ENCODE assay signal across 21 cellular contexts in the genomic region with DNA sequence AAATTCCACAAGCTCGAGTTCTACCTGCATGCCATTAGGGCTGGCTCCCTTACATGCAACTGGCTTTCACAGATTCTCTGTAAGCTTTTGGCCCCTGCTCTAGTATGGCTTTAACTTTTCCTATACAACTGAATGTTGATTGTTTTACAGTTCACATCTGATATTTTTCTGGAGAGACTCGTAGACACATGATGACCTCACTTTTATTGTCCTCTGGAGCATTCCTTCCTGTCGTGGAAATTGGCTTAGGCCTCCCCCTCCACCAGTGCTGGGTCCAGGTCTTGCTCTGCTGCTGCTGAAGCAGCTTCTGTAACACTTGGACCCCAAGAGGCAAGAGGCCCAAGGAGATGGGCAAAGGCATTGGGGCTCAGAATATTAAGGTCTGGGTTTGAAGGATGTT.
"Had no signal": no experiment of that assay in that cellular context is flagged by ENCODE, and none has a peak within 500 bp of the region (broad histone marks: within the 10 kb centered on the region; RNA-seq: fewer than 3 reads in every experiment).

No MANE protein-coding gene starts in this region.

- H3K36me3 Mint-ChIP-seq: neural progenitor cell; stimulated activated naive B cell treated with anti-CD40 and anti-IgM and Interleukin-4, amounts not matched to agents 10 μg/mL and 1 μg/mL and 100 μg/mL, for 72 hours had no signal

- H3K9me3 Mint-ChIP-seq: activated CD8-positive, alpha-beta T cell treated with anti-CD3 and anti-CD28 coated beads for 36 hours had no signal

- H3K9me3 ChIP-seq: body of pancreas, left ventricle myocardium inferior, testis, vagina had no signal

- H3K27ac Mint-ChIP-seq: activated CD4-positive, alpha-beta T cell treated with anti-CD3 and anti-CD28 coated beads, Interleukin-2, amount 10 ng/mL, durations not matched to agents 24 days and 14 days; activated CD8-positive, alpha-beta T cell treated with anti-CD3 and anti-CD28 coated beads for 36 hours; activated naive CD4-positive, alpha-beta T cell treated with anti-CD3 and anti-CD28 coated beads, Interleukin-2, amount 50 U/mL, for 24 hours; activated T-helper 1 cell treated with anti-CD3 and anti-CD28 coated beads, Interleukin-12 subunit alpha, Interleukin-12 subunit beta, Interleukin-2, Interleukin-4 antibody, amounts not matched to agents 30 ng/mL and 10 ng/mL and 1 ng/mL, durations not matched to agents 14 hours and 24 hours and 36 hours; naive B cell; neural progenitor cell; stimulated activated naive B cell treated with anti-CD40 and anti-IgM and Interleukin-4, amounts not matched to agents 10 μg/mL and 1 μg/mL and 100 μg/mL, for 72 hours had no signal

- H3K36me3 ChIP-seq: cardiac muscle cell, heart right ventricle, left ventricle myocardium inferior, neural progenitor cell, vagina had no signal

- H3K27me3 ChIP-seq: body of pancreas, cardiac muscle cell, neural progenitor cell, testis, vagina had no signal

- H3K4me3 ChIP-seq: body of pancreas, cardiac muscle cell, heart right ventricle, left ventricle myocardium inferior, neural progenitor cell, testis, vagina had no signal

- H3K4me3 Mint-ChIP-seq: activated CD4-positive, alpha-beta T cell treated with anti-CD3 and anti-CD28 coated beads, Interleukin-2, amount 10 ng/mL, durations not matched to agents 24 days and 14 days; activated CD8-positive, alpha-beta T cell treated with anti-CD3 and anti-CD28 coated beads for 36 hours; activated naive CD4-positive, alpha-beta T cell treated with anti-CD3 and anti-CD28 coated beads, Interleukin-2, amount 50 U/mL, for 24 hours; activated T-helper 1 cell treated with anti-CD3 and anti-CD28 coated beads, Interleukin-12 subunit alpha, Interleukin-12 subunit beta, Interleukin-2, Interleukin-4 antibody, amounts not matched to agents 30 ng/mL and 10 ng/mL and 1 ng/mL, durations not matched to agents 14 hours and 24 hours and 36 hours; naive B cell; neural progenitor cell; stimulated activated naive B cell treated with anti-CD40 and anti-IgM and Interleukin-4, amounts not matched to agents 10 μg/mL and 1 μg/mL and 100 μg/mL, for 72 hours had no signal

- ATAC-seq: activated CD4-positive, CD25-positive, alpha-beta regulatory T cell treated with anti-CD3 and anti-CD28 coated beads, Interleukin-2, amount 50 U/mL, for 24 hours; activated CD8-positive, alpha-beta T cell treated with anti-CD3 and anti-CD28 coated beads for 36 hours; body of pancreas; heart right ventricle; stimulated activated naive B cell treated with anti-CD40 and anti-IgM and Interleukin-4, amounts not matched to agents 10 μg/mL and 1 μg/mL and 100 μg/mL, for 72 hours had no signal

- H3K4me1 ChIP-seq: vagina had no signal

- H3K4me2 ChIP-seq: neural progenitor cell had no signal

- H3K27ac ChIP-seq: body of pancreas, cardiac muscle cell, heart right ventricle, left ventricle myocardium inferior, neural progenitor cell, testis, vagina had no signal

- DNase-seq: activated CD4-positive, alpha-beta T cell treated with anti-CD3 and anti-CD28 coated beads, Interleukin-2, amount 10 ng/mL, durations not matched to agents 24 days and 14 days; activated CD8-positive, alpha-beta T cell treated with anti-CD3 and anti-CD28 coated beads for 36 hours; activated gamma-delta T cell; anterior cingulate cortex; body of pancreas; cortex of kidney; heart right ventricle; kidney glomerular epithelial cell; left ventricle myocardium inferior; naive B cell; stimulated activated CD4-positive, alpha-beta T cell treated with anti-CD3 and anti-CD28 coated beads, Interleukin-2, amount 100 ng/mL, for 48 hours; stimulated activated CD8-positive, alpha-beta memory T cell treated with anti-CD3 and anti-CD28 coated beads, Interleukin-4, amount 100 ng/mL, for 48 hours; stimulated activated naive B cell treated with anti-CD40 and anti-IgM and Interleukin-4, amounts not matched to agents 10 μg/mL and 1 μg/mL and 100 μg/mL, for 72 hours; testis; trophoblast cell had no signal

- H2AFZ ChIP-seq: neural progenitor cell had no signal

- H3K9ac ChIP-seq: neural progenitor cell had no signal

- H3K27me3 Mint-ChIP-seq: activated naive CD4-positive, alpha-beta T cell treated with anti-CD3 and anti-CD28 coated beads, Interleukin-2, amount 50 U/mL, for 24 hours had no signal
